In the genomic region with DNA sequence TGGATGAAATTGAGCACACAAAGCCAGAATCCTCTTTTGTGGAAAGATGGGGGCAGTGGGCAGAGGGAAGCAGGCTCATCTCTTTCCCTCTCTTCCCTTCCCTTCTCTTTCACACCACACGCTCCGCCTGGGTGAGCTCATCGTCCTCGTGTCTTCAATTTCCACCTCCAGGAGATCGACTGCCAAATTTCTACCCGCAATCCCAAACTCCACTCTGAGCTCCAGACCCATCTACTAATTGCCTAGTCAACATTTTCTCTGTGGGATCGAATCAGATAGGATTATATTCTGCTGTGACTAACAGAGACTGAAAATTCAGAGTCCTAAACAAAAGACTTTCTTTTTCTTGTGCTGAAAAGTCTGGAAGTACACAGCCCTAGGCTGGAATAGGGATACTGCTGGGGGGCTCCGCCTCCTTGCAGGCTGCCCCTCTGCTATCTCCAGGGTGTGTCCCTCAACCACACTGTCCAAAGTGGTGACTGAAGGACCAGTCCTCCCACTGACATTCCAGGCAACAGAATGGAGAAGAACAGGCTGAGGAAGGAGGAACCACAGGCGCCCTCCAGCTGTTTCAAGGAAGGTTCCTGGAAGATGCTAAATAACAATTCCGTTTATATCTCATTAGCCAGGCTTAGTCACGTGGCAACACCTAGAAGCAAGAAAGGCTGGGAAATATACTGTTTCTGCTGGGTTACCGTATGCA, we compare ENCODE assay signal across 1 cellular context.
TF ChIP-seq lines count a peak whose summit lies in the region.

No MANE protein-coding gene starts in this region.

TF ChIP-seq in IMR-90, 13 proteins besides CTCF, POLR2A, EP300 and RAD21:
- TF ChIP-seq, protein P1, sequence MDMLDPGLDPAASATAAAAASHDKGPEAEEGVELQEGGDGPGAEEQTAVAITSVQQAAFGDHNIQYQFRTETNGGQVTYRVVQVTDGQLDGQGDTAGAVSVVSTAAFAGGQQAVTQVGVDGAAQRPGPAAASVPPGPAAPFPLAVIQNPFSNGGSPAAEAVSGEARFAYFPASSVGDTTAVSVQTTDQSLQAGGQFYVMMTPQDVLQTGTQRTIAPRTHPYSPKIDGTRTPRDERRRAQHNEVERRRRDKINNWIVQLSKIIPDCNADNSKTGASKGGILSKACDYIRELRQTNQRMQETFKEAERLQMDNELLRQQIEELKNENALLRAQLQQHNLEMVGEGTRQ (IDR thresholded peaks at IDR 0.05; ENCODE audit: low read depth, low read length): peak; percentile 49; the same call in 1 of the 2 replicates
- TF ChIP-seq RCOR1 (IDR thresholded peaks at IDR 0.05; ENCODE audit: insufficient replicate concordance, low read length) (no peak), MXI1 (IDR thresholded peaks at IDR 0.05; ENCODE audit: borderline replicate concordance, low read depth, low read length) (no peak), MAZ (IDR thresholded peaks at IDR 0.05; ENCODE audit: borderline replicate concordance, low read depth, low read length) (no peak), MAFK (IDR thresholded peaks at IDR 0.05; ENCODE audit: low read depth, low read length) (peak; percentile 54)
TF ChIP-seq in IMR-90: peak in this region for 2.
